In the genomic region with DNA sequence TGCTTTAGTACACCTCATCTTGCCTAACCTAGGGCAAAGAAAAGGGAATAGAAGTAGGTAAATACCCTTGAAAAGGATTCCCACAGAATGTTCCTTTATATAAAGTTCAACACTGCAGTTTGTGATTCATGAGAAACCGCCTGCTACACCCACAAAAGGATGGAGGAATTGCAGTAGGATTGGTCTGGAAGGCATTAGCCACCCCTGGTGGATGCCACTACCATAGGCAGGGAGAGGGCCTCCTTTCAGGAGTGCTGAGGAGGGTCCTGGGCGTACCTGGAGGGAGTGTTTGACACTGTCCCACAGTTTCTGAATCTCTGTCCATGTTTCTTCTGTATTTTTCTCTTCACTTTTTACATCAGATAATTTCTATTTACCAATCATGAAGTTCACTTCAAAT, we compare ENCODE assay signal across 17 cellular contexts.
A peak's percentile ranks its signal among the peaks of the same experiment; 100 is the strongest.
DNase-seq lines count a peak whose midpoint lies in the region; ATAC-seq, FAIRE-seq and TF ChIP-seq lines count a peak whose summit lies in the region.
"Had no signal": no experiment of that assay in that cellular context is flagged by ENCODE, and none has a peak within 500 bp of the region (broad histone marks: within the 10 kb centered on the region; RNA-seq: fewer than 3 reads in every experiment).

No MANE protein-coding gene starts in this region.

- intact Hi-C loops in kidney (cut with DNase I), result no loop called here

- H3K9me3 ChIP-seq in HEK293 (ENCODE audit: control insufficient read depth, insufficient read depth, low read depth, low read length) (no peaks in the 10 kb centered on the region), kidney (ENCODE audit: control insufficient read depth in 1 of 2, low read length in 2 of 2) (no peaks in the 10 kb centered on the region)
- H3K9me3 ChIP-seq: pancreas, uterus had no signal

- DNase-seq in AG10803 (ENCODE audit: low read depth) (peak; percentile 37), cardiac fibroblast (ENCODE audit: low read depth in 2 of 2) (peak in 1 of 2 donors; percentile 38), kidney (no peak), NCI-H82 (lab: John Stamatoyannopoulos, UW) (no peak), anterior cingulate cortex (lab: John Stamatoyannopoulos, UW) (no peak), GM10266 (ENCODE audit: extremely low spot score) (no peak)
- DNase-seq: activated CD4-positive, CD25-positive, alpha-beta regulatory T cell; activated naive CD4-positive, alpha-beta T cell; C1 segment of cervical spinal cord; DMS79 treated with DMSO at 0.1 percent for 48 hours; NCI-H774; pancreas; uterus had no signal

- H3K27ac ChIP-seq in HEK293 (ENCODE audit: extremely low read depth, low read depth, low read length), result no peak overlapping the region
- no peak overlapping the region for H3K27ac ChIP-seq in kidney (ENCODE audit: low read depth in 2 of 2, low read length in 2 of 2)
- H3K27ac ChIP-seq: pancreas, uterus had no signal

- H3K4me1 ChIP-seq in HEK293 (ENCODE audit: control insufficient read depth, insufficient read depth, low read length) (no peaks in the 10 kb centered on the region), kidney (ENCODE audit: control insufficient read depth in 1 of 2, insufficient read depth in 1 of 2, low read depth in 1 of 2, low read length in 2 of 2) (peaks cover 2 to 9% of the 10 kb centered on the region in 2 donors)
- H3K4me1 ChIP-seq: pancreas, uterus had no signal

- no peak overlapping the region for H3K4me3 ChIP-seq in AG10803 (ENCODE audit: low read length)
- H3K4me3 ChIP-seq in HEK293 (ENCODE audit: low read depth, low read length), result no peak overlapping the region
- H3K4me3 ChIP-seq in cardiac fibroblast (replicated peaks in 1 of 2; ENCODE audit: low read depth in 2 of 2, low read length in 2 of 2), result no peak overlapping the region
- H3K4me3 ChIP-seq in kidney (ENCODE audit: low read length in 2 of 2), result no peak overlapping the region
- H3K4me3 ChIP-seq: GM12878, pancreas, uterus had no signal

- no peaks in the 10 kb centered on the region for H3K36me3 ChIP-seq in HEK293 (ENCODE audit: control insufficient read depth in 2 of 2, insufficient read depth in 1 of 2, low read length in 2 of 2)
- no peaks in the 10 kb centered on the region for H3K36me3 ChIP-seq in kidney (ENCODE audit: control insufficient read depth in 1 of 2, insufficient read depth in 2 of 2, low read length in 2 of 2)
- H3K36me3 ChIP-seq: pancreas, uterus had no signal

- FAIRE-seq in kidney (lab: Jason Lieb, UNC), result no peak
- FAIRE-seq: GM12878, pancreas, RCC 7860 had no signal

- TF ChIP-seq CTCF in AG10803 (conservative IDR thresholded peaks at IDR 0.05; ENCODE audit: low read length) (peak; percentile 63), HEK293 (tag by site-specific recombination; IDR thresholded peaks at IDR 0.05) (peak; percentile 16; the same call in 1 of the 2 replicates), cardiac fibroblast (IDR thresholded peaks at IDR 0.05; ENCODE audit: low read depth, low read length) (peak; percentile 48), kidney (IDR thresholded peaks at IDR 0.05; ENCODE audit: borderline replicate concordance, extremely low read depth, insufficient read depth) (peak; percentile 11), GM10266 (IDR thresholded peaks at IDR 0.05; ENCODE audit: control insufficient read depth, insufficient read depth, low read depth, missing control alignments) (no peak)

- no peak overlapping the region for H3K9ac ChIP-seq in kidney (ENCODE audit: low read length in 2 of 2)

- POLR2A ChIA-PET in HEK293 (lab: Yijun Ruan, JAX), result no interaction called here

- ATAC-seq in GM21717 (IDR thresholded peaks at IDR 0.05; ENCODE audit: unreplicated experiment), result no peak
- ATAC-seq: GM12878, pancreas had no signal

- CTCF ChIA-PET in HEK293 (lab: Yijun Ruan, JAX), result interaction anchor here (0.6 to 1.2 kb wide), 2 partner anchors 14 to 168 kb away, joined by 3 to 6 read pairs; no protein-coding TSS in a partner anchor

TF ChIP-seq in HEK293, 187 proteins besides CTCF, POLR2A, EP300 and RAD21:
- TF ChIP-seq, protein P1, sequence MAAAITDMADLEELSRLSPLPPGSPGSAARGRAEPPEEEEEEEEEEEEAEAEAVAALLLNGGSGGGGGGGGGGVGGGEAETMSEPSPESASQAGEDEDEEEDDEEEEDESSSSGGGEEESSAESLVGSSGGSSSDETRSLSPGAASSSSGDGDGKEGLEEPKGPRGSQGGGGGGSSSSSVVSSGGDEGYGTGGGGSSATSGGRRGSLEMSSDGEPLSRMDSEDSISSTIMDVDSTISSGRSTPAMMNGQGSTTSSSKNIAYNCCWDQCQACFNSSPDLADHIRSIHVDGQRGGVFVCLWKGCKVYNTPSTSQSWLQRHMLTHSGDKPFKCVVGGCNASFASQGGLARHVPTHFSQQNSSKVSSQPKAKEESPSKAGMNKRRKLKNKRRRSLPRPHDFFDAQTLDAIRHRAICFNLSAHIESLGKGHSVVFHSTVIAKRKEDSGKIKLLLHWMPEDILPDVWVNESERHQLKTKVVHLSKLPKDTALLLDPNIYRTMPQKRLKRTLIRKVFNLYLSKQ (tag by site-specific recombination; IDR thresholded peaks at IDR 0.05; ENCODE audit: borderline replicate concordance), result no peak
- TF ChIP-seq ZNF202 (tag by site-specific recombination; IDR thresholded peaks at IDR 0.05; ENCODE audit: borderline replicate concordance) (no peak), ZNF776 (tag by site-specific recombination; IDR thresholded peaks at IDR 0.05; ENCODE audit: borderline replicate concordance) (no peak), ZNF473 (tag by site-specific recombination; IDR thresholded peaks at IDR 0.05) (no peak)
- TF ChIP-seq, protein P2, sequence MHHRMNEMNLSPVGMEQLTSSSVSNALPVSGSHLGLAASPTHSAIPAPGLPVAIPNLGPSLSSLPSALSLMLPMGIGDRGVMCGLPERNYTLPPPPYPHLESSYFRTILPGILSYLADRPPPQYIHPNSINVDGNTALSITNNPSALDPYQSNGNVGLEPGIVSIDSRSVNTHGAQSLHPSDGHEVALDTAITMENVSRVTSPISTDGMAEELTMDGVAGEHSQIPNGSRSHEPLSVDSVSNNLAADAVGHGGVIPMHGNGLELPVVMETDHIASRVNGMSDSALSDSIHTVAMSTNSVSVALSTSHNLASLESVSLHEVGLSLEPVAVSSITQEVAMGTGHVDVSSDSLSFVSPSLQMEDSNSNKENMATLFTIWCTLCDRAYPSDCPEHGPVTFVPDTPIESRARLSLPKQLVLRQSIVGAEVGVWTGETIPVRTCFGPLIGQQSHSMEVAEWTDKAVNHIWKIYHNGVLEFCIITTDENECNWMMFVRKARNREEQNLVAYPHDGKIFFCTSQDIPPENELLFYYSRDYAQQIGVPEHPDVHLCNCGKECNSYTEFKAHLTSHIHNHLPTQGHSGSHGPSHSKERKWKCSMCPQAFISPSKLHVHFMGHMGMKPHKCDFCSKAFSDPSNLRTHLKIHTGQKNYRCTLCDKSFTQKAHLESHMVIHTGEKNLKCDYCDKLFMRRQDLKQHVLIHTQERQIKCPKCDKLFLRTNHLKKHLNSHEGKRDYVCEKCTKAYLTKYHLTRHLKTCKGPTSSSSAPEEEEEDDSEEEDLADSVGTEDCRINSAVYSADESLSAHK (tag by site-specific recombination; IDR thresholded peaks at IDR 0.05), result no peak
